11 cellular contexts compared by ENCODE assay signal in genomic region chr13:52162279-52163101, GRCh38. TPM values are rescaled to one million over a fixed set of nuclear protein-coding genes. Genes with fewer than 3 reads are reported as not detected.
DNase-seq lines count a peak whose midpoint lies in the region; ATAC-seq and TF ChIP-seq lines count a peak whose summit lies in the region.
"Had no signal": no experiment of that assay in that cellular context is flagged by ENCODE, and none has a peak within 500 bp of the region (broad histone marks: within the 10 kb centered on the region; RNA-seq: fewer than 3 reads in every experiment).

No MANE protein-coding gene starts in this region.

- H3K36me3 ChIP-seq in SK-N-SH (replicated peaks in 1 of 2; ENCODE audit: control insufficient read depth in 1 of 2, insufficient read depth in 2 of 2, low read length in 1 of 2) (peaks cover 0 to 6% of the 10 kb centered on the region in 2 experiments), osteoblast (ENCODE audit: insufficient read depth, low read length) (peaks cover 8% of the 10 kb centered on the region), upper lobe of right lung (peaks cover 10% of the 10 kb centered on the region), body of pancreas (replicated peaks in 1 of 2; ENCODE audit: insufficient read depth in 1 of 2, low read depth in 2 of 2) (no peaks in the 10 kb centered on the region)

- H3K9me2 ChIP-seq in SK-N-SH = no peaks in the 10 kb centered on the region

- H4K20me1 ChIP-seq in SK-N-SH (ENCODE audit: insufficient read depth) = no peaks in the 10 kb centered on the region
- no peaks in the 10 kb centered on the region for H4K20me1 ChIP-seq in osteoblast (ENCODE audit: insufficient read depth, low read length)

- no peak for TF ChIP-seq EP300 in SK-N-SH (IDR thresholded peaks at IDR 0.05; ENCODE audit: borderline replicate concordance in 1 of 2, low read depth in 1 of 2, low read length in 1 of 2)

- intact Hi-C loops in posterior cingulate gyrus (cut with DNase I) (no loop called here), upper lobe of right lung (cut with DNase I) (no loop called here), body of pancreas (cut with DNase I) (no loop called here)

- H3K27me3 ChIP-seq in SK-N-SH (ENCODE audit: insufficient read depth) (no peaks in the 10 kb centered on the region), osteoblast (ENCODE audit: insufficient read depth, low read length) (no peaks in the 10 kb centered on the region), upper lobe of right lung (no peaks in the 10 kb centered on the region), body of pancreas (no peaks in the 10 kb centered on the region)
- H3K27me3 ChIP-seq: sigmoid colon had no signal

- H3K79me2 ChIP-seq in SK-N-SH (ENCODE audit: insufficient read depth) (0 out of 2 replicates have a peak, but pooled peaks cover 6% of the 10 kb centered on the region), osteoblast (ENCODE audit: insufficient read depth, low read length) (peaks cover 6% of the 10 kb centered on the region)

- POLR2A ChIA-PET in SK-N-SH (lab: Yijun Ruan, JAX) = no interaction called here

- H3K4me2 ChIP-seq in SK-N-SH (peak overlapping the region; percentile 45; the same call in 1 of the 2 replicates), osteoblast (ENCODE audit: insufficient read depth, low read length) (peak overlapping the region; percentile 6)

- ATAC-seq in HG03159 (IDR thresholded peaks at IDR 0.05; ENCODE audit: unreplicated experiment) (no peak), upper lobe of right lung (no peak), body of pancreas (no peak)

- no peak for TF ChIP-seq RAD21 in SK-N-SH (IDR thresholded peaks at IDR 0.05; ENCODE audit: low read length)

- TF ChIP-seq CTCF in SK-N-SH (IDR thresholded peaks at IDR 0.05) (no peak), osteoblast (IDR thresholded peaks at IDR 0.05; ENCODE audit: extremely low read depth, low read depth, low read length) (no peak), upper lobe of right lung (IDR thresholded peaks at IDR 0.05) (no peak), body of pancreas (IDR thresholded peaks at IDR 0.05) (no peak)

- no peak overlapping the region for H3K9ac ChIP-seq in SK-N-SH

- 63% methylated on average over 5 of the region's 5 CpGs for WGBS in SK-N-SH (ENCODE audit: low lambda C conversion rate)
- WGBS in body of pancreas, 2 donors = 60 to 66% methylated on average over 5 of the region's 5 CpGs

- no peaks in the 10 kb centered on the region for H3K9me3 ChIP-seq in SK-N-SH
- no peaks in the 10 kb centered on the region for H3K9me3 ChIP-seq in osteoblast (ENCODE audit: low read depth, low read length)
- H3K9me3 ChIP-seq in upper lobe of right lung = no peaks in the 10 kb centered on the region
- H3K9me3 ChIP-seq in body of pancreas = no peaks in the 10 kb centered on the region
- H3K9me3 ChIP-seq: sigmoid colon had no signal

- no peak for TF ChIP-seq POLR2A in body of pancreas (IDR thresholded peaks at IDR 0.05)

- H3K4me1 ChIP-seq in SK-N-SH (ENCODE audit: control insufficient read depth in 1 of 2, insufficient read depth in 2 of 2, low read depth in 1 of 2, low read length in 1 of 2) (peaks cover 3 to 10% of the 10 kb centered on the region in 2 experiments; a peak in 2 of 4 replicates), osteoblast (ENCODE audit: insufficient read depth, low read length) (peaks cover 21% of the 10 kb centered on the region), upper lobe of right lung (peaks cover 7% of the 10 kb centered on the region), body of pancreas (peaks cover 12% of the 10 kb centered on the region)

- peaks cover 15% of the 10 kb centered on the region for H3F3A ChIP-seq in SK-N-SH (replicated peaks; ENCODE audit: insufficient read depth)

- H2AFZ ChIP-seq in SK-N-SH (ENCODE audit: low read depth) = no peak overlapping the region
- no peak overlapping the region for H2AFZ ChIP-seq in osteoblast (ENCODE audit: low read length)

- H3K4me3 ChIP-seq in SK-N-SH (ENCODE audit: low read depth in 2 of 2, low read length in 1 of 2) (no peak overlapping the region), osteoblast (ENCODE audit: insufficient read depth, low read length) (no peak overlapping the region), upper lobe of right lung (no peak overlapping the region), body of pancreas (no peak overlapping the region)
- H3K4me3 ChIP-seq: sigmoid colon had no signal

- CTCF ChIA-PET in SK-N-SH (lab: Yijun Ruan, JAX) = no interaction called here

- DNase-seq in H4 (ENCODE audit: low spot score) (peak; percentile 9), SK-N-SH (no peak), fibroblast of peridontal ligament (ENCODE audit: extremely low read depth) (peak; percentile 50), osteoblast (ENCODE audit: insufficient read length, low spot score, missing footprints) (peak; percentile 43), posterior cingulate gyrus (no peak), upper lobe of right lung (no peak), body of pancreas (no peak)
- DNase-seq: cerebellar nuclear complex, NCI-H2081, sigmoid colon had no signal

- H3K27ac ChIP-seq in SK-N-SH (ENCODE audit: low read depth in 2 of 2, low read length in 1 of 2) = peak overlapping the region in 1 of 2 experiments; percentile 66; a peak in 2 of 4 replicates
- no peak overlapping the region for H3K27ac ChIP-seq in osteoblast (ENCODE audit: low read depth, low read length)
- no peak overlapping the region for H3K27ac ChIP-seq in upper lobe of right lung
- H3K27ac ChIP-seq in body of pancreas = no peak overlapping the region
- H3K27ac ChIP-seq: sigmoid colon had no signal

TF ChIP-seq in SK-N-SH, 30 proteins besides CTCF, POLR2A, EP300 and RAD21:
- TF ChIP-seq EZH2phosphoT487 (IDR thresholded peaks at IDR 0.05; ENCODE audit: borderline replicate concordance, low read depth) (no peak), SMC3 (IDR thresholded peaks at IDR 0.05; ENCODE audit: low read depth, low read length) (no peak), MXI1 (IDR thresholded peaks at IDR 0.05; ENCODE audit: low read depth, low read length) (no peak), JUND (IDR thresholded peaks at IDR 0.05) (peak; percentile 38), FOSL2 (IDR thresholded peaks at IDR 0.05; ENCODE audit: borderline replicate concordance, low read depth) (peak; percentile 45; the same call in 1 of the 2 replicates), RFX5 (IDR thresholded peaks at IDR 0.05; ENCODE audit: low read length) (no peak), POLR2AphosphoS5 (IDR thresholded peaks at IDR 0.05; ENCODE audit: low read depth, low read length) (no peak), FOXM1 (IDR thresholded peaks at IDR 0.05; ENCODE audit: low read depth) (no peak), PBX3 (IDR thresholded peaks at IDR 0.05) (no peak), GATA2 (CRISPR knock-in tag; IDR thresholded peaks at IDR 0.05) (no peak), NFIC (IDR thresholded peaks at IDR 0.05; ENCODE audit: borderline replicate concordance) (no peak), SIN3A (IDR thresholded peaks at IDR 0.05; ENCODE audit: borderline replicate concordance, low read depth, low read length) (no peak), MEF2A (IDR thresholded peaks at IDR 0.05; ENCODE audit: borderline replicate concordance, low read depth) (no peak), YY1 (IDR thresholded peaks at IDR 0.05; ENCODE audit: low read depth) (no peak), RCOR1 (IDR thresholded peaks at IDR 0.05; ENCODE audit: low read length) (no peak), NRF1 (IDR thresholded peaks at IDR 0.05; ENCODE audit: low read depth, low read length) (no peak)

RNA-seq across cellular contexts. Expression of gene NEK3, which starts 3.1 kb away (rescaled TPM):
- 2.1 and 4.2 TPM in 2 replicates for total RNA-seq in H4 (2014; rRNA removed; shearing (Covaris generic))
- polyA plus RNA-seq in SK-N-SH (2012; rRNA removed) = 12.7 and 19.5 TPM in 2 replicates
- polyA plus RNA-seq in SK-N-SH (2012; cell fraction: cytosol; rRNA removed) = 12.5 and 17.3 TPM in 2 replicates
- 41.2 and 52.6 TPM in 2 replicates for polyA plus RNA-seq in SK-N-SH (2012; cell fraction: nucleus; rRNA removed)
- total RNA-seq in osteoblast (6.5 and 8.0 TPM in 2 replicates), upper lobe of right lung (11.7 TPM), body of pancreas (10 to 100 TPM; 19.7 to 25.4 TPM)

RNA-seq across cellular contexts. Expression of gene NEK5, which starts 33.6 kb away (rescaled TPM):
- total RNA-seq in H4 (2014; rRNA removed; shearing (Covaris generic)) = 0.08 TPM in 1 of 2 replicates, not detected in the other
- 0.07 and 0.13 TPM in 2 replicates for polyA plus RNA-seq in SK-N-SH (2012; rRNA removed)
- 0.13 and 0.14 TPM in 2 replicates for polyA plus RNA-seq in SK-N-SH (2012; cell fraction: cytosol; rRNA removed)
- 0.13 and 0.32 TPM in 2 replicates for polyA plus RNA-seq in SK-N-SH (2012; cell fraction: nucleus; rRNA removed)
- 0.29 and 0.36 TPM in 2 replicates for total RNA-seq in osteoblast
- total RNA-seq in upper lobe of right lung = 0.52 TPM
- under 1 TPM; 0.33 to 0.78 TPM for total RNA-seq in body of pancreas

Comparison
In these comparisons a context has a peak if more than half of its experiments do, and no peak if none do; other contexts are left out.
1. DNase-seq: peak in H4 (single experiment), fibroblast of peridontal ligament (single experiment) and osteoblast (single experiment); none in SK-N-SH (single experiment), posterior cingulate gyrus (0 of 10), upper lobe of right lung (single experiment) and body of pancreas (0 of 4).